Comparison of ENCODE assay signal across 20 cellular contexts in genomic region chr3:134052370-134052769, GRCh38. TPM values are rescaled to one million over a fixed set of nuclear protein-coding genes. Genes with fewer than 3 reads are reported as not detected.
"Had no signal": no experiment of that assay in that cellular context is flagged by ENCODE, and none has a peak within 500 bp of the region (broad histone marks: within the 10 kb centered on the region; RNA-seq: fewer than 3 reads in every experiment).

No MANE protein-coding gene starts in this region.

- ATAC-seq: left lobe of liver; mucosa of descending colon; psoas muscle; right cardiac atrium; stimulated activated memory B cell treated with anti-CD40 and anti-IgM and Interleukin-4, amounts not matched to agents 10 μg/mL and 1 μg/mL and 100 μg/mL, for 72 hours; stimulated activated naive CD8-positive, alpha-beta T cell treated with anti-CD3 and anti-CD28 coated beads, Interleukin-15, Interleukin-2, amounts not matched to agents 100 U/mL and 50 U/mL, for 24 hours had no signal

- DNase-seq: effector CD8-positive, alpha-beta T cell; foreskin melanocyte; hypothalamus; immature natural killer cell; mesenchymal stem cell; mucosa of descending colon; naive B cell; nephron progenitor cell; nucleus accumbens; psoas muscle; right cardiac atrium; sigmoid colon; stimulated activated CD4-positive, alpha-beta T cell treated with anti-CD3 and anti-CD28 coated beads, Interleukin-4, amount 100 ng/mL, for 4 hours; stimulated activated naive CD8-positive, alpha-beta T cell treated with anti-CD3 and anti-CD28 coated beads, Interleukin-15, Interleukin-2, amounts not matched to agents 100 U/mL and 50 U/mL, for 24 hours; substantia nigra; testis had no signal

- H3K4me3 ChIP-seq: esophagus muscularis mucosa, mucosa of descending colon, psoas muscle, sigmoid colon, testis, tibial artery had no signal

- H3K4me1 ChIP-seq: psoas muscle, sigmoid colon, testis, tibial artery had no signal

- H3K36me3 ChIP-seq: esophagus muscularis mucosa, sigmoid colon, tibial artery had no signal

- H3K27me3 ChIP-seq: esophagus muscularis mucosa, sigmoid colon, testis, tibial artery had no signal

- H3K9me3 ChIP-seq: esophagus muscularis mucosa, mucosa of descending colon, psoas muscle, sigmoid colon, testis, tibial artery had no signal

- H3K27ac ChIP-seq: esophagus muscularis mucosa, psoas muscle, sigmoid colon, testis, tibial artery had no signal

RNA-seq across cellular contexts. Expression of gene SLCO2A1, which starts 22.6 kb away (rescaled TPM):
- polyA plus RNA-seq: immature natural killer cell had no signal
